ENCODE assay signal across 20 cellular contexts in the genomic region with DNA sequence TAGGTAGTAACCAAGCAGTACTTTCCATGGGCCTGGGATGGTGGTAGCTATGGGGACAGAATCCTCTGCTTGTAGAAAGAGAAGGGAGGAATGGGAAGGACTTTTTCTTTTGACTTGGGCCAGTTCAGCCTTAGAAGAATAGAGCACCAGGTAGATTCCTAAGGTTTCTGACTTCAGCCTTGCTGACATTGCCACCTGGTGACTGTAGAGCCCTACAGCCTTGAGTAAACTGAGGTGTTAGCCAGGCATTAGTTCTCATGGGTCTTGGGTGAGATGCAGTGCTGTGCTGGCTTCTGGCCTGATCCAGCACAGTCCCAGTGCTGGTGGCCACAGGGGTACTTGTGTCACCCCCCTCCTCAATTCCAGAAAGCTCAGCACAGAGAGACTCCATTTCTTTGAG.
DNase-seq lines count a peak whose midpoint lies in the region; FAIRE-seq and TF ChIP-seq lines count a peak whose summit lies in the region.
"Had no signal": no experiment of that assay in that cellular context is flagged by ENCODE, and none has a peak within 500 bp of the region (broad histone marks: within the 10 kb centered on the region; RNA-seq: fewer than 3 reads in every experiment).

No MANE protein-coding gene starts in this region.

- DNase-seq in SIG-M5 treated with dmso at 0.1 percent for 504 hours (lab: John Stamatoyannopoulos, UW; ENCODE audit: unreplicated experiment) (peak; percentile 26), SIG-M5 (lab: John Stamatoyannopoulos, UW) (no peak), LNCaP clone FGC (ENCODE audit: low read depth) (peak; percentile 23), endodermal cell (peak; percentile 50), mesothelial cell of epicardium (ENCODE audit: low spot score in 2 of 2, unreplicated experiment in 2 of 2) (no peak), HuH-7 (ENCODE audit: low spot score) (no peak), small intestine (no peak)
- DNase-seq: EL, MG63, NCI-H1092 treated with DMSO at 0.1 percent for 48 hours, NCI-H1694 treated with DMSO at 0.1 percent for 48 hours, NCI-H2107, NCI-H226, NCI-H524 treated with DMSO at 0.1 percent for 48 hours had no signal

- no peaks in the 10 kb centered on the region for H3K9me3 Mint-ChIP-seq in endodermal cell
- peaks cover 8% of the 10 kb centered on the region for H3K9me3 Mint-ChIP-seq in mesothelial cell of epicardium

- H3K9me3 ChIP-seq in endodermal cell (ENCODE audit: control insufficient read depth, low read length), result no peaks in the 10 kb centered on the region
- no peaks in the 10 kb centered on the region for H3K9me3 ChIP-seq in small intestine (ENCODE audit: control insufficient read depth, low read depth)
- H3K9me3 ChIP-seq: A549; BLaER1 treated with 17β-estradiol and CSF1 and Interleukin-3, amounts not matched to agents 10 nM and 100 nM; MG63; SJSA1 had no signal

- H3K27ac Mint-ChIP-seq in endodermal cell (no peak overlapping the region), mesothelial cell of epicardium (no peak overlapping the region)

- no peak overlapping the region for H3K4me3 ChIP-seq in LNCaP clone FGC (ENCODE audit: low read depth, low read length)
- H3K4me3 ChIP-seq in endodermal cell (ENCODE audit: low read length), result no peak overlapping the region
- H3K4me3 ChIP-seq in small intestine (ENCODE audit: low read depth in 1 of 2, low read length in 2 of 2), result no peak overlapping the region
- H3K4me3 ChIP-seq: A549; BLaER1 treated with 17β-estradiol and CSF1 and Interleukin-3, amounts not matched to agents 10 nM and 100 nM; MG63; SJSA1 had no signal

- H3K4me1 ChIP-seq in endodermal cell (ENCODE audit: control insufficient read depth, insufficient read depth, low read length), result no peaks in the 10 kb centered on the region
- H3K4me1 ChIP-seq in small intestine (ENCODE audit: control insufficient read depth in 2 of 2, insufficient read depth in 1 of 2, low read depth in 1 of 2, low read length in 1 of 2), result no peaks in the 10 kb centered on the region
- H3K4me1 ChIP-seq: A549; BLaER1 treated with 17β-estradiol and CSF1 and Interleukin-3, amounts not matched to agents 10 nM and 100 nM; SJSA1 had no signal

- H3K36me3 ChIP-seq in endodermal cell (ENCODE audit: control insufficient read depth, insufficient read depth, low read length), result no peaks in the 10 kb centered on the region
- no peaks in the 10 kb centered on the region for H3K36me3 ChIP-seq in small intestine (ENCODE audit: control insufficient read depth in 2 of 2, insufficient read depth in 2 of 2, low read length in 2 of 2)
- H3K36me3 ChIP-seq: BLaER1 treated with 17β-estradiol and CSF1 and Interleukin-3, amounts not matched to agents 10 nM and 100 nM; MG63; SJSA1 had no signal

- H3K27me3 Mint-ChIP-seq in endodermal cell (ENCODE audit: insufficient read depth), result no peaks in the 10 kb centered on the region
- H3K27me3 Mint-ChIP-seq in mesothelial cell of epicardium (ENCODE audit: low read depth), result no peaks in the 10 kb centered on the region

- no peak overlapping the region for H3K9ac ChIP-seq in endodermal cell (ENCODE audit: extremely low read depth, low read length, poor library complexity, severe bottlenecking)
- H3K9ac ChIP-seq: BLaER1 treated with 17β-estradiol and CSF1 and Interleukin-3, amounts not matched to agents 10 nM and 100 nM; KMS-11 had no signal

- H3K27ac ChIP-seq in endodermal cell (ENCODE audit: low read depth, low read length) (no peak overlapping the region), small intestine (ENCODE audit: low read depth in 1 of 2, low read length in 1 of 2) (no peak overlapping the region)
- H3K27ac ChIP-seq: A549; BLaER1 treated with 17β-estradiol and CSF1 and Interleukin-3, amounts not matched to agents 10 nM and 100 nM; KMS-11; RWPE1; SJSA1 had no signal

- no peaks in the 10 kb centered on the region for H3K36me3 Mint-ChIP-seq in endodermal cell (ENCODE audit: low read depth)
- H3K36me3 Mint-ChIP-seq in mesothelial cell of epicardium, result no peaks in the 10 kb centered on the region

- H3K4me1 Mint-ChIP-seq in endodermal cell (no peaks in the 10 kb centered on the region), mesothelial cell of epicardium (peaks cover 2% of the 10 kb centered on the region)

- FAIRE-seq in small intestine (lab: Jason Lieb, UNC), result no peak
- FAIRE-seq: A549, GM19239 had no signal

- H3K4me3 Mint-ChIP-seq in endodermal cell (no peak overlapping the region), mesothelial cell of epicardium (no peak overlapping the region)

- no peaks in the 10 kb centered on the region for H3K27me3 ChIP-seq in endodermal cell (ENCODE audit: control insufficient read depth, insufficient read depth, low read length, poor library complexity, severe bottlenecking)
- no peaks in the 10 kb centered on the region for H3K27me3 ChIP-seq in small intestine (ENCODE audit: control insufficient read depth in 2 of 2, insufficient read depth in 2 of 2, low read length in 2 of 2)
- H3K27me3 ChIP-seq: BLaER1 treated with 17β-estradiol and CSF1 and Interleukin-3, amounts not matched to agents 10 nM and 100 nM; MG63; SJSA1 had no signal

- TF ChIP-seq CTCF in LNCaP clone FGC (IDR thresholded peaks at IDR 0.05; ENCODE audit: control insufficient read depth, extremely low read depth, insufficient read depth), result peak; percentile 54
- peak; percentile 74 for TF ChIP-seq CTCF in endodermal cell (conservative IDR thresholded peaks at IDR 0.05)
- TF ChIP-seq CTCF in mesothelial cell of epicardium (IDR thresholded peaks at IDR 0.05; ENCODE audit: unreplicated experiment), result no peak

Comparison
In these comparisons a context has a peak if more than half of its experiments do, and no peak if none do; other contexts are left out.
1. DNase-seq: peak in SIG-M5 treated with dmso at 0.1 percent for 504 hours (single experiment), LNCaP clone FGC (single experiment) and endodermal cell (single experiment); none in SIG-M5 (single experiment), mesothelial cell of epicardium (0 of 2), HuH-7 (single experiment) and small intestine (single experiment).